21 cellular contexts compared by ENCODE assay signal in genomic region chr17:73148540-73149334, GRCh38. TPM values are rescaled to one million over a fixed set of nuclear protein-coding genes. Genes with fewer than 3 reads are reported as not detected.
"Had no signal": no experiment of that assay in that cellular context is flagged by ENCODE, and none has a peak within 500 bp of the region (broad histone marks: within the 10 kb centered on the region; RNA-seq: fewer than 3 reads in every experiment).

No MANE protein-coding gene starts in this region.

- H3K4me3 Mint-ChIP-seq: activated B cell treated with CpG ODN at 0.5 μM for 24 hours; activated CD4-positive, alpha-beta memory T cell treated with anti-CD3 and anti-CD28 coated beads for 36 hours; activated naive CD8-positive, alpha-beta T cell treated with anti-CD3 and anti-CD28 coated beads, Interleukin-2, amount 10 ng/mL, durations not matched to agents 7 days and 5 days; activated T-helper 1 cell treated with anti-CD3 and anti-CD28 coated beads, Interleukin-12 subunit alpha, Interleukin-12 subunit beta, Interleukin-2, Interleukin-4 antibody, amounts not matched to agents 30 ng/mL and 10 ng/mL and 1 ng/mL, durations not matched to agents 14 hours and 24 hours and 36 hours; stimulated activated memory B cell treated with anti-CD40 and anti-IgM and Interleukin-4, amounts not matched to agents 10 μg/mL and 1 μg/mL and 100 μg/mL, for 72 hours; T-helper 2 cell treated with Interferon-gamma antibody and Interleukin-4, amounts not matched to agents 5 μg/mL and 100 μg/mL, for 36 hours had no signal

- H3K27ac ChIP-seq: brain microvascular endothelial cell, colonic mucosa, esophagus squamous epithelium, neutrophil, parathyroid adenoma, spleen, upper lobe of right lung had no signal

- H3K9me3 ChIP-seq: colonic mucosa, esophagus squamous epithelium, neutrophil, upper lobe of right lung had no signal

- H3K4me1 ChIP-seq: colonic mucosa, esophagus squamous epithelium, parathyroid adenoma, upper lobe of right lung had no signal

- H3K9ac ChIP-seq: parathyroid adenoma had no signal

- H3K27me3 ChIP-seq: brain microvascular endothelial cell, colonic mucosa, neutrophil, upper lobe of right lung had no signal

- H2AFZ ChIP-seq: parathyroid adenoma had no signal

- DNase-seq: activated B cell treated with CpG ODN at 0.5 μM for 24 hours; activated CD4-positive, alpha-beta memory T cell treated with anti-CD3 and anti-CD28 coated beads for 36 hours; activated CD4-positive, alpha-beta T cell treated with anti-CD3 and anti-CD28 coated beads for 4 hours; activated naive CD8-positive, alpha-beta T cell treated with anti-CD3 and anti-CD28 coated beads, Interleukin-2, amount 10 ng/mL, durations not matched to agents 7 days and 5 days; activated T-cell treated with anti-CD3 and anti-CD28 coated beads for 4 hours; anterior cingulate cortex; brain microvascular endothelial cell; central memory CD4-positive, alpha-beta T cell; colonic mucosa; esophagus squamous epithelium; mesendoderm; naive thymus-derived CD4-positive, alpha-beta T cell; spleen; stimulated activated CD4-positive, alpha-beta T cell treated with anti-CD3 and anti-CD28 coated beads, Interleukin-4, amount 100 ng/mL, for 4 hours; SW 1271; upper lobe of right lung had no signal

- H3K79me2 ChIP-seq: parathyroid adenoma had no signal

- ATAC-seq: naive thymus-derived CD4-positive, alpha-beta T cell; stimulated activated memory B cell treated with anti-CD40 and anti-IgM and Interleukin-4, amounts not matched to agents 10 μg/mL and 1 μg/mL and 100 μg/mL, for 72 hours; upper lobe of right lung had no signal

- H3K36me3 ChIP-seq: brain microvascular endothelial cell, colonic mucosa, esophagus squamous epithelium, neutrophil, spleen, upper lobe of right lung had no signal

- H3K4me3 ChIP-seq: colonic mucosa, esophagus squamous epithelium, spleen, upper lobe of right lung had no signal

- H3K36me3 Mint-ChIP-seq: stimulated activated memory B cell treated with anti-CD40 and anti-IgM and Interleukin-4, amounts not matched to agents 10 μg/mL and 1 μg/mL and 100 μg/mL, for 72 hours had no signal

- H3K27ac Mint-ChIP-seq: activated B cell treated with CpG ODN at 0.5 μM for 24 hours; activated CD4-positive, alpha-beta memory T cell treated with anti-CD3 and anti-CD28 coated beads for 36 hours; activated naive CD8-positive, alpha-beta T cell treated with anti-CD3 and anti-CD28 coated beads, Interleukin-2, amount 10 ng/mL, durations not matched to agents 7 days and 5 days; stimulated activated memory B cell treated with anti-CD40 and anti-IgM and Interleukin-4, amounts not matched to agents 10 μg/mL and 1 μg/mL and 100 μg/mL, for 72 hours; T-helper 2 cell treated with Interferon-gamma antibody and Interleukin-4, amounts not matched to agents 5 μg/mL and 100 μg/mL, for 36 hours had no signal

RNA-seq across cellular contexts. Expression of gene SSTR2, which starts 16.1 kb away (rescaled TPM):
- total RNA-seq: activated naive CD8-positive, alpha-beta T cell treated with anti-CD3 and anti-CD28 coated beads, Interleukin-2, amount 10 ng/mL, durations not matched to agents 7 days and 5 days; naive thymus-derived CD4-positive, alpha-beta T cell had no signal
- polyA plus RNA-seq: naive thymus-derived CD4-positive, alpha-beta T cell had no signal
